Comparison of ENCODE assay signal across 8 cellular contexts in genomic region chr2:187493180-187493579, GRCh38.
"Had no signal": no experiment of that assay in that cellular context is flagged by ENCODE, and none has a peak within 500 bp of the region (broad histone marks: within the 10 kb centered on the region; RNA-seq: fewer than 3 reads in every experiment).

No MANE protein-coding gene starts in this region.

- ATAC-seq: GM12878 had no signal

- FAIRE-seq: G401.6, GM12878, GM12891, GM12892, GM18507, GM19239 had no signal

- H3K4me3 ChIP-seq: GM12878 had no signal

- DNase-seq: GDM1, GF-D8 had no signal
